Comparison of ENCODE assay signal across 14 cellular contexts in the genomic region with DNA sequence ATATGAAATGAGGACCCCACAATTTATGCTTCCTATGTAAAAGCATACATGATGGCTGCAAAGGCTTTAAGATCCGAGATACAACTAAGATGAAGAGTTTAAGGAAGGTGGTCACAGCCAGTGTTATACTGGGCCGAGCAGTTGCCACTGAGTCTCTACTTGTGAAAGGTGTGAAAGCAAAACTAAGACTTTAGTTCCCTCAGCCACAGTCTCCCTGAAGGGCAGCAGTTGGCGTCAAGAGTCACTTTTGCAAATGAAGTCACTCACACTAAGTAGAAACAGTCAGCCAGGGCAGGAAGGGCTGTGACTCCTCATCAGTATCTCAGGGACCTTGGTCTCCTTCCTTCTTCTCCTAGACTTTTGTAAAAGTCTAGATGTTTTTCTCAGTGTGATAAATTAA.
DNase-seq lines count a peak whose midpoint lies in the region; ATAC-seq, FAIRE-seq and TF ChIP-seq lines count a peak whose summit lies in the region.
"Had no signal": no experiment of that assay in that cellular context is flagged by ENCODE, and none has a peak within 500 bp of the region (broad histone marks: within the 10 kb centered on the region; RNA-seq: fewer than 3 reads in every experiment).

No MANE protein-coding gene starts in this region.

- H3K27me3 Mint-ChIP-seq in astrocyte (ENCODE audit: low read depth, unreplicated experiment), result no peaks in the 10 kb centered on the region
- H3K27me3 Mint-ChIP-seq: dendritic cell treated with granulocyte-macrophage colony-stimulating factor and Interleukin-4, amounts not matched to agents 40 ng/mL and 50 ng/mL, for 4 days had no signal

- no peak for TF ChIP-seq CTCF in astrocyte (IDR thresholded peaks at IDR 0.05; ENCODE audit: insufficient read depth, low read depth, low read length)

- H3K9me3 Mint-ChIP-seq in astrocyte (ENCODE audit: unreplicated experiment), result no peaks in the 10 kb centered on the region
- H3K9me3 Mint-ChIP-seq: activated T-cell treated with anti-CD3 and anti-CD28 coated beads, Interleukin-2, amount 50 U/mL, for 24 hours; dendritic cell treated with granulocyte-macrophage colony-stimulating factor and Interleukin-4, amounts not matched to agents 40 ng/mL and 50 ng/mL, for 4 days had no signal

- POLR2A ChIA-PET in HEK293T (lab: Yijun Ruan, JAX), result no interaction called here

- H3K4me3 Mint-ChIP-seq in astrocyte (ENCODE audit: unreplicated experiment), result no peak overlapping the region
- H3K4me3 Mint-ChIP-seq: activated T-cell treated with anti-CD3 and anti-CD28 coated beads, Interleukin-2, amount 50 U/mL, for 24 hours; B cell; dendritic cell treated with granulocyte-macrophage colony-stimulating factor and Interleukin-4, amounts not matched to agents 40 ng/mL and 50 ng/mL, for 4 days had no signal

- ATAC-seq in GM18909 (IDR thresholded peaks at IDR 0.05; ENCODE audit: poor library complexity, unreplicated experiment) (peak; percentile 87), GM21717 (IDR thresholded peaks at IDR 0.05; ENCODE audit: unreplicated experiment) (peak; percentile 99), HG03175 (IDR thresholded peaks at IDR 0.05; ENCODE audit: unreplicated experiment) (peak; percentile 73), HG02870 (IDR thresholded peaks at IDR 0.05; ENCODE audit: unreplicated experiment) (no peak)
- ATAC-seq: right lobe of liver had no signal

- CTCF ChIA-PET in HEK293T (lab: Yijun Ruan, JAX), result no interaction called here

- no peaks in the 10 kb centered on the region for H3K36me3 Mint-ChIP-seq in astrocyte (ENCODE audit: low read depth, unreplicated experiment)

- peaks cover 9% of the 10 kb centered on the region for H3K4me1 Mint-ChIP-seq in astrocyte (ENCODE audit: low read depth, unreplicated experiment)
- H3K4me1 Mint-ChIP-seq: B cell had no signal

- no peak for DNase-seq in astrocyte (ENCODE audit: low read depth)
- no peak for DNase-seq in DMS79 (lab: John Stamatoyannopoulos, UW)
- no peak for DNase-seq in HEK293T (ENCODE audit: extremely low spot score)
- DNase-seq in H7, result no peak
- DNase-seq: activated CD4-positive, CD25-positive, alpha-beta regulatory T cell; activated T-cell treated with anti-CD3 and anti-CD28 coated beads, Interleukin-2, amount 50 U/mL, for 24 hours; right lobe of liver had no signal

- H3K4me3 ChIP-seq in astrocyte (ENCODE audit: insufficient read depth, low read depth, low read length) (no peak overlapping the region), H7 (ENCODE audit: insufficient read depth, low read depth, low read length) (no peak overlapping the region)
- H3K4me3 ChIP-seq: right lobe of liver, SK-N-MC had no signal

- no peak overlapping the region for H3K27ac Mint-ChIP-seq in astrocyte (ENCODE audit: unreplicated experiment)
- H3K27ac Mint-ChIP-seq: activated T-cell treated with anti-CD3 and anti-CD28 coated beads, Interleukin-2, amount 50 U/mL, for 24 hours; B cell; dendritic cell treated with granulocyte-macrophage colony-stimulating factor and Interleukin-4, amounts not matched to agents 40 ng/mL and 50 ng/mL, for 4 days had no signal

- peak; percentile 65 for FAIRE-seq in astrocyte (lab: Jason Lieb, UNC)

- no peaks in the 10 kb centered on the region for H3K4me1 ChIP-seq in astrocyte (ENCODE audit: insufficient read depth, low read length)

- H2AFZ ChIP-seq in astrocyte (ENCODE audit: low read depth, low read length), result no peak overlapping the region

- no peak overlapping the region for H3K4me2 ChIP-seq in astrocyte (ENCODE audit: low read length)

- no peak overlapping the region for H3K27ac ChIP-seq in astrocyte (ENCODE audit: low read depth, low read length)
- H3K27ac ChIP-seq: right lobe of liver, SK-N-MC had no signal

- H3K9ac ChIP-seq in astrocyte (ENCODE audit: low read length), result no peak overlapping the region

- no peaks in the 10 kb centered on the region for H3K9me3 ChIP-seq in astrocyte (ENCODE audit: insufficient read depth, low read depth, low read length)
- H3K9me3 ChIP-seq: right lobe of liver had no signal

- H3K36me3 ChIP-seq in astrocyte (ENCODE audit: insufficient read depth, low read length) (no peaks in the 10 kb centered on the region), H7 (replicated peaks; ENCODE audit: control insufficient read depth, insufficient read depth, low read length) (no peaks in the 10 kb centered on the region)
- H3K36me3 ChIP-seq: right lobe of liver had no signal

- no peaks in the 10 kb centered on the region for H4K20me1 ChIP-seq in astrocyte (ENCODE audit: insufficient read depth, low read length)

- H3K27me3 ChIP-seq in astrocyte (ENCODE audit: insufficient read depth, low read length), result no peaks in the 10 kb centered on the region
- H3K27me3 ChIP-seq in H7 (ENCODE audit: control insufficient read depth, insufficient read depth, low read length), result no peaks in the 10 kb centered on the region
- H3K27me3 ChIP-seq: right lobe of liver had no signal

- H3K79me2 ChIP-seq in astrocyte (ENCODE audit: insufficient read depth, low read length), result no peaks in the 10 kb centered on the region

TF ChIP-seq in HEK293T, 16 proteins besides CTCF, POLR2A, EP300 and RAD21:
- TF ChIP-seq TARDBP (IDR thresholded peaks at IDR 0.05), result no peak
- no peak for TF ChIP-seq NFRKB (IDR thresholded peaks at IDR 0.05)
- no peak for TF ChIP-seq CTBP1 (IDR thresholded peaks at IDR 0.05; ENCODE audit: borderline replicate concordance)
- TF ChIP-seq ARNT (IDR thresholded peaks at IDR 0.05), result no peak
- no peak for TF ChIP-seq SP1 (IDR thresholded peaks at IDR 0.05)
- no peak for TF ChIP-seq HDGF (IDR thresholded peaks at IDR 0.05; ENCODE audit: borderline replicate concordance)
- TF ChIP-seq, protein P1, sequence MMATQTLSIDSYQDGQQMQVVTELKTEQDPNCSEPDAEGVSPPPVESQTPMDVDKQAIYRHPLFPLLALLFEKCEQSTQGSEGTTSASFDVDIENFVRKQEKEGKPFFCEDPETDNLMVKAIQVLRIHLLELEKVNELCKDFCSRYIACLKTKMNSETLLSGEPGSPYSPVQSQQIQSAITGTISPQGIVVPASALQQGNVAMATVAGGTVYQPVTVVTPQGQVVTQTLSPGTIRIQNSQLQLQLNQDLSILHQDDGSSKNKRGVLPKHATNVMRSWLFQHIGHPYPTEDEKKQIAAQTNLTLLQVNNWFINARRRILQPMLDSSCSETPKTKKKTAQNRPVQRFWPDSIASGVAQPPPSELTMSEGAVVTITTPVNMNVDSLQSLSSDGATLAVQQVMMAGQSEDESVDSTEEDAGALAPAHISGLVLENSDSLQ (IDR thresholded peaks at IDR 0.05), result no peak
- TF ChIP-seq ELF4 (IDR thresholded peaks at IDR 0.05), result no peak
- TF ChIP-seq BHLHE40 (IDR thresholded peaks at IDR 0.05; ENCODE audit: borderline replicate concordance), result no peak
- no peak for TF ChIP-seq FOXA1 (IDR thresholded peaks at IDR 0.05)
- TF ChIP-seq FOXK2 (IDR thresholded peaks at IDR 0.05), result no peak
- no peak for TF ChIP-seq L3MBTL2 (conservative IDR thresholded peaks at IDR 0.05)
- no peak for TF ChIP-seq LEF1 (IDR thresholded peaks at IDR 0.05; ENCODE audit: borderline replicate concordance)
- no peak for TF ChIP-seq ZNF384 (IDR thresholded peaks at IDR 0.05)
- no peak for TF ChIP-seq FOXM1 (IDR thresholded peaks at IDR 0.05; ENCODE audit: borderline replicate concordance)
- no peak for TF ChIP-seq SUZ12 (IDR thresholded peaks at IDR 0.05)
